ENCODE assay signal across 9 cellular contexts in genomic region chr14:92794961-92795360, GRCh38. TPM values are rescaled to one million over a fixed set of nuclear protein-coding genes. Genes with fewer than 3 reads are reported as not detected.
DNase-seq lines count a peak whose midpoint lies in the region; ATAC-seq and TF ChIP-seq lines count a peak whose summit lies in the region.
"Had no signal": no experiment of that assay in that cellular context is flagged by ENCODE, and none has a peak within 500 bp of the region (broad histone marks: within the 10 kb centered on the region; RNA-seq: fewer than 3 reads in every experiment).

No MANE protein-coding gene starts in this region.

- TF ChIP-seq CTCF in right atrium auricular region (IDR thresholded peaks at IDR 0.05) (no peak), breast epithelium (IDR thresholded peaks at IDR 0.05) (no peak)

- intact Hi-C loops in cardiac septum (cut with DNase I), result no loop called here
- intact Hi-C loops in breast epithelium (cut with DNase I; ENCODE audit: low total_unique reads), result no loop called here
- intact Hi-C loops in aorta (cut with DNase I), result loop anchor here in 1 of 2 donors (5.0 kb wide), 1 partner anchor 48 kb away; the partner anchor contains the start of gene LGMN

- H3K27me3 ChIP-seq in right atrium auricular region, result no peaks in the 10 kb centered on the region
- H3K27me3 ChIP-seq in breast epithelium, result no peaks in the 10 kb centered on the region
- H3K27me3 ChIP-seq in mononuclear cell (ENCODE audit: insufficient read depth, low read length), result no peaks in the 10 kb centered on the region
- H3K27me3 ChIP-seq in aorta (ENCODE audit: control insufficient read depth in 1 of 2, insufficient read depth in 2 of 2, low read length in 1 of 2), result no peaks in the 10 kb centered on the region

- no peak for TF ChIP-seq POLR2A in breast epithelium (IDR thresholded peaks at IDR 0.05)

- H3K4me3 ChIP-seq in right atrium auricular region, result peak overlapping the region; percentile 97 to 98
- H3K4me3 ChIP-seq in breast epithelium, result peak overlapping the region; percentile 80 to 97 (median 90)
- peak overlapping the region; percentile 90 for H3K4me3 ChIP-seq in mononuclear cell (ENCODE audit: low read length)
- H3K4me3 ChIP-seq in aorta (ENCODE audit: low read length in 2 of 2), result peak overlapping the region; percentile 76 to 80

- DNase-seq in right atrium auricular region (ENCODE audit: low spot score), result no peak
- no peak for DNase-seq in cardiac septum (ENCODE audit: low spot score)
- no peak for DNase-seq in breast epithelium (ENCODE audit: low spot score in 2 of 2)
- no peak for DNase-seq in aorta
- DNase-seq in COR-L47 (lab: John Stamatoyannopoulos, UW), result no peak
- DNase-seq in medulla oblongata (ENCODE audit: extremely low spot score), result no peak
- DNase-seq in hippocampal formation (lab: John Stamatoyannopoulos, UW), result no peak
- DNase-seq: stimulated activated CD8-positive, alpha-beta memory T cell treated with anti-CD3 and anti-CD28 coated beads, Interleukin-4, amount 100 ng/mL, for 48 hours had no signal

- H3K4me1 ChIP-seq in right atrium auricular region (peaks cover 0 to 24% of the 10 kb centered on the region in 2 donors), breast epithelium (peaks cover 0 to 7% of the 10 kb centered on the region in 2 donors), mononuclear cell (ENCODE audit: insufficient read depth, low read length) (peaks cover 28% of the 10 kb centered on the region), aorta (ENCODE audit: control insufficient read depth in 1 of 2, insufficient read depth in 2 of 2, low read length in 2 of 2) (no peaks in the 10 kb centered on the region)

- ATAC-seq in aorta (ENCODE audit: low FRiP score), result no peak

- H3K36me3 ChIP-seq in right atrium auricular region (peaks cover 14% of the 10 kb centered on the region), breast epithelium (no peaks in the 10 kb centered on the region), aorta (ENCODE audit: control insufficient read depth in 1 of 2, insufficient read depth in 2 of 2, low read length in 1 of 2) (peaks cover 2 to 7% of the 10 kb centered on the region in 2 donors)

- H3K27ac ChIP-seq in right atrium auricular region (peak overlapping the region; percentile 91), breast epithelium (peak overlapping the region; percentile 90 to 97), aorta (ENCODE audit: low read depth in 1 of 2, low read length in 2 of 2) (no peak overlapping the region)

- peaks cover 0 to 4% of the 10 kb centered on the region in 2 donors for H3K9me3 ChIP-seq in right atrium auricular region
- peaks cover 0 to 2% of the 10 kb centered on the region in 2 donors for H3K9me3 ChIP-seq in breast epithelium
- H3K9me3 ChIP-seq in mononuclear cell (ENCODE audit: low read depth, low read length), result peaks cover 6% of the 10 kb centered on the region
- H3K9me3 ChIP-seq in aorta (ENCODE audit: control insufficient read depth, low read length), result no peaks in the 10 kb centered on the region

- WGBS in aorta, 2 donors, result 50 to 59% methylated on average over 6 of the region's 6 CpGs

RNA-seq across cellular contexts. Expression of gene GOLGA5, which starts 0.9 kb away (rescaled TPM):
- total RNA-seq in right atrium auricular region (10 to 100 TPM; 24.2 to 28.3 TPM), cardiac septum (24.2 TPM), breast epithelium (10 to 100 TPM; 41.4 to 52.1 (median 49.8) TPM), mononuclear cell (11.1 TPM), aorta (10 to 100 TPM; 32.7 to 33.6 TPM)
- 10 to 100 TPM; 25.4 to 31.8 TPM for polyA plus RNA-seq in aorta

RNA-seq across cellular contexts. Expression of gene LGMN, which starts 46.5 kb away (rescaled TPM):
- total RNA-seq in right atrium auricular region (100 to 1,000 TPM in 1 of 2 donors, 10 to 100 TPM in 1; 65.6 to 109 TPM), cardiac septum (81.8 TPM), breast epithelium (100 to 1,000 TPM in 2 of 3 donors, 10 to 100 TPM in 1; 70.8 to 193 (median 122) TPM), mononuclear cell (8.4 TPM), aorta (100 to 1,000 TPM in 1 of 2 donors, 10 to 100 TPM in 1; 90.0 to 164 TPM)
- polyA plus RNA-seq in aorta, result 100 to 1,000 TPM in 1 of 2 donors, 10 to 100 TPM in 1; 86.0 to 106 TPM

Comparison
In these comparisons a context has a peak if more than half of its experiments do, and no peak if none do; other contexts are left out.
1. H3K27ac ChIP-seq: peak in right atrium auricular region (2 of 2) and breast epithelium (2 of 2); none in aorta (0 of 2).
2. Peak in every context shown above with its lines, with median percentiles within 50 percentile points of each other: H3K4me3 ChIP-seq.